Comparison of ENCODE assay signal across 8 cellular contexts in genomic region chr13:91348906-91349435, GRCh38.
A peak's percentile ranks its signal among the peaks of the same experiment; 100 is the strongest.
DNase-seq lines count a peak whose midpoint lies in the region; ATAC-seq lines count a peak whose summit lies in the region.

No MANE protein-coding gene starts in this region.

- peak; percentile 62 for ATAC-seq in GM18909 (IDR thresholded peaks at IDR 0.05; ENCODE audit: poor library complexity, unreplicated experiment)
- ATAC-seq in HG03175 (IDR thresholded peaks at IDR 0.05; ENCODE audit: unreplicated experiment), result peak; percentile 61

- DNase-seq in AG08396 (ENCODE audit: low spot score) (peak; percentile 94), NCI-H2227 (lab: John Stamatoyannopoulos, UW; ENCODE audit: unreplicated experiment) (peak; percentile 91), cerebellar cortex (ENCODE audit: low spot score) (peak; percentile 58), kidney glomerular epithelial cell (lab: John Stamatoyannopoulos, UW) (peak; percentile 81)
- peak; percentile 96 for DNase-seq in activated CD4-positive, CD25-positive, alpha-beta regulatory T cell treated with anti-CD3 and anti-CD28 coated beads, Interleukin-2, amount 50 U/mL, for 72 hours
- DNase-seq in stimulated activated CD4-positive, alpha-beta T cell treated with anti-CD3 and anti-CD28 coated beads, Interleukin-15, amount 100 ng/mL, for 24 hours, result peak; percentile 93

Comparison
In these comparisons a context has a peak if more than half of its experiments do, and no peak if none do; other contexts are left out.
1. Peak in every context shown above with its lines: DNase-seq and ATAC-seq.